10 cellular contexts compared by ENCODE assay signal in the genomic region with DNA sequence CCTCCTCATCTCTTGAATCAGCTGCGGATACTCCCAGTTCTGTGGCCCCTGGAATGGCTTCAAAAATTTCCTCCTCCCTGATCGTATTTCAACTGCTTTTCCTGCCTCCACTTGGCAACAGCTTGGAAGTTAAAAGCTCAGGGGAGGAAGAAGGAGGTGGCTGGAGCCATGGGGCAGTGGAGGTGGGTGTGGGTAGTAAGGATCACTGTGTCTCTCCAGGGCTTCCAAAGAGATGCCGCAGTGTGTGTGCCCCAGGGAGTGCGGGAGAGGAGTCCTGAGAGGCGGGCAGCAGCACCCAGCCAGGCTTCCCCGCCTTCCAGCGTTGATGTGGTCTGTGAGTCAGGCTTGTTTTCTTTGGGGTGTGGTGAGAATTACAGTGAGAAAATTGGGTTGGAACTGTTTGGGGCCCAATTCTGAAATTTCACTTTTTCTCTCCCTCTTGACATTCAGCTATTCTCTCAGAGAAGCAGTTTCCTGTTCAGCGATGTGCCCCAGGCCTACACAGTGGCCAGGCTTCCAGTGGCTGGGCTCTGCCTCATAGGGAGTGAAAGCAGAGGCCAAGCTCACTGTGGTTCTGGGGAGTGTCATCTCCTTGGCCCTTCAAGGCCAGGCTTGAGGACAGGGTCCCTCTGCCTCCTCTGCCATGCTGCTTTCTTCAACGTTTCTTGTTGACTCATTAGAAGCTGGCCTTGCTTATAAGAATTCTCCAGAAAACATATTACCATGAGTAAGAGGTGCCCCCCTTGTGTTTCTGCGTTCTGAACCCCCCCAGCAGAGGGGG.
DNase-seq lines count a peak whose midpoint lies in the region; TF ChIP-seq lines count a peak whose summit lies in the region.
"Had no signal": no experiment of that assay in that cellular context is flagged by ENCODE, and none has a peak within 500 bp of the region (broad histone marks: within the 10 kb centered on the region; RNA-seq: fewer than 3 reads in every experiment).

No MANE protein-coding gene starts in this region.

- TF ChIP-seq CTCF in foreskin fibroblast (IDR thresholded peaks at IDR 0.05; ENCODE audit: low read depth, low read length), result no peak

- peaks cover 30% of the 10 kb centered on the region for H3K4me1 ChIP-seq in GM23248 (ENCODE audit: insufficient read depth)
- peaks cover 24% of the 10 kb centered on the region for H3K4me1 ChIP-seq in SJSA1 (replicated peaks)

- H3K27me3 ChIP-seq in GM23248 (replicated peaks; ENCODE audit: insufficient read depth) (no peaks in the 10 kb centered on the region), SJSA1 (replicated peaks) (no peaks in the 10 kb centered on the region)

- in situ Hi-C loops in GM23248 (cut with MboI), result no loop called here

- H3K4me3 ChIP-seq in GM23248 (peak overlapping the region; percentile 49), SJSA1 (no peak overlapping the region), foreskin fibroblast (ENCODE audit: low read depth in 1 of 2, low read length in 2 of 2) (no peak overlapping the region)

- WGBS in GM23248 (ENCODE audit: low coverage in 1 of 2, low lambda C conversion rate in 2 of 2, missing lambda C conversion rate in 2 of 2), 2 experiments, result 4 to 6% methylated on average over 10 of the region's 10 CpGs

- H3K79me2 ChIP-seq in GM23248 (ENCODE audit: insufficient read depth), result no peaks in the 10 kb centered on the region

- H3F3A ChIP-seq in GM23248 (ENCODE audit: insufficient read depth), result peaks cover 44% of the 10 kb centered on the region

- intact Hi-C loops in posterior vena cava (cut with DNase I), result no loop called here

- H3K9me2 ChIP-seq in GM23248 (ENCODE audit: insufficient read depth), result no peaks in the 10 kb centered on the region

- peak overlapping the region; percentile 94 for H3K27ac ChIP-seq in GM23248
- H3K27ac ChIP-seq in SJSA1, result peak overlapping the region; percentile 88

- H3K4me2 ChIP-seq in GM23248 (ENCODE audit: unreplicated experiment), result peak overlapping the region; percentile 82

- H3K36me3 ChIP-seq in GM23248 (ENCODE audit: low read depth), result 0 out of 2 replicates have a peak, but pooled peaks cover 6% of the 10 kb centered on the region
- 0 out of 2 replicates have a peak, but pooled peaks cover 3% of the 10 kb centered on the region for H3K36me3 ChIP-seq in SJSA1

- no peaks in the 10 kb centered on the region for H3K9me3 ChIP-seq in GM23248 (ENCODE audit: low read depth)
- H3K9me3 ChIP-seq in SJSA1 (replicated peaks), result peaks cover 6% of the 10 kb centered on the region

- peak overlapping the region; percentile 71 for H2AFZ ChIP-seq in GM23248

- no peaks in the 10 kb centered on the region for H4K20me1 ChIP-seq in GM23248 (ENCODE audit: insufficient read depth)

- H3K9ac ChIP-seq in GM23248, result peak overlapping the region; percentile 73

- peak; percentile 94 for DNase-seq in GM23248
- DNase-seq in SJSA1 (ENCODE audit: low read depth in 1 of 2, low spot score in 2 of 2), result peak in 1 of 2 experiments; percentile 54
- DNase-seq in foreskin fibroblast, result peak; percentile 40 to 63
- DNase-seq in posterior vena cava (ENCODE audit: low spot score), result peak; percentile 85
- no peak for DNase-seq in cortex of kidney (lab: John Stamatoyannopoulos, UW)
- no peak for DNase-seq in GOT3 (lab: John Stamatoyannopoulos, UW)
- no peak for DNase-seq in stimulated activated CD4-positive, alpha-beta T cell treated with anti-CD3 and anti-CD28 coated beads, Interleukin-2, amount 100 ng/mL, for 24 hours
- no peak for DNase-seq in iPS-NIHi7 (ENCODE audit: extremely low spot score)
- DNase-seq: NCI-H1092, T-helper 9 cell had no signal

Comparison
In these comparisons a context has a peak if more than half of its experiments do, and no peak if none do; other contexts are left out.
1. DNase-seq: peak in GM23248 (single experiment), foreskin fibroblast (2 of 2) and posterior vena cava (single experiment); none in cortex of kidney (single experiment), GOT3 (single experiment), stimulated activated CD4-positive, alpha-beta T cell treated with anti-CD3 and anti-CD28 coated beads, Interleukin-2, amount 100 ng/mL, for 24 hours (0 of 2) and iPS-NIHi7 (single experiment).